Comparison of ENCODE assay signal across 8 cellular contexts in the genomic region with DNA sequence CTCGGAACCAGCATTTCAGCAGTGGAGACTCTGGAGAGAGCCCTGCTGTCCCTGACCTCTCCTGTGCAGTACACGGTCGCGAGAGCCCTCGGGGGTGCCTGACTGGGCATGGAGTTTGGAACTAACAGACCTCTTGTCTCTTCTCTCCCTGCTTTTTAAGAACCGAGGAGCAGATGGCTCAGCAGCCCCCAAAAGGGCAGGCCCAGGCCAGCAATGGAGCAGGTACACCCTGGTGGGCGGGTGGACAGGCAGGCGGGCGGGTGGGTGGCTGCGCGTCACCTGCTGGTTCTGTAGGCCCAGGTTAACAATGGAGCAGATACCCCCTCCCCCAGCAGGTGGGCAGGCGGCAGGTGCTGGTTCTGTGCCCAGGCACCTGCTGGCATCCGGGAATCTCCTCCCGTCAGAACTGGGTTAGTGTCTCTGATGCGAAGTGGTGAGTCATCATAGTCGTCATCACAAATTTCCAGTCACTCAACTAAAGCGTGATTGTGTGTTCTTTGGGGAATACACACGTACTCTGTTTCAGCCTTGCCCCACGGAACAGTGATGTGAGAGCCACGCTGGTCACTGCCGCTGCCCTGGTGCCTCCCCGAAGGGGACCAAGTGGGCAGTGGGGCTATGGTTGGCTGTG. TPM values are rescaled to one million over a fixed set of nuclear protein-coding genes. Genes with fewer than 3 reads are reported as not detected.
DNase-seq lines count a peak whose midpoint lies in the region; ATAC-seq and TF ChIP-seq lines count a peak whose summit lies in the region.

No MANE protein-coding gene starts in this region.

- no peak for TF ChIP-seq EP300 in stomach (IDR thresholded peaks at IDR 0.05)

- H3K4me3 ChIP-seq in BLaER1, result no peak overlapping the region
- no peak overlapping the region for H3K4me3 ChIP-seq in left ventricle myocardium inferior
- no peak overlapping the region for H3K4me3 ChIP-seq in stomach

- 66 to 82% (median 75%) methylated on average over 18 to 22 of the region's 22 CpGs for WGBS in stomach, 5 donors

- H4K20me1 ChIP-seq in BLaER1, result peaks cover 92% of the 10 kb centered on the region

- H3K4me2 ChIP-seq in BLaER1, result peak overlapping the region; percentile 60

- intact Hi-C loops in left ventricle myocardium inferior (cut with micrococcal nuclease) (no loop called here), stomach (cut with DNase I; ENCODE audit: low total_unique reads) (no loop called here), sciatic nerve (cut with DNase I) (no loop called here)

- H3K4me1 ChIP-seq in BLaER1 (peaks cover 77% of the 10 kb centered on the region), left ventricle myocardium inferior (peaks cover 60% of the 10 kb centered on the region), stomach (peaks cover 13 to 22% (median 20%) of the 10 kb centered on the region in 4 donors)

- TF ChIP-seq CTCF in left ventricle myocardium inferior (IDR thresholded peaks at IDR 0.05; ENCODE audit: borderline replicate concordance), result no peak
- no peak for TF ChIP-seq CTCF in stomach (IDR thresholded peaks at IDR 0.05)

- peak; percentile 62 for DNase-seq in NCI-H2029 treated with DMSO at 0.1 percent for 48 hours (lab: John Stamatoyannopoulos, UW)
- peak; percentile 46 for DNase-seq in activated T-cell treated with anti-CD3 and anti-CD28 coated beads for 4 hours
- DNase-seq in left ventricle myocardium inferior, result no peak
- DNase-seq in stomach, result no peak
- DNase-seq in AML-193 (lab: John Stamatoyannopoulos, UW), result no peak
- no peak for DNase-seq in LoVo (ENCODE audit: low spot score)
- no peak for DNase-seq in sciatic nerve (ENCODE audit: low spot score)

- H3K27ac ChIP-seq in BLaER1, result peak overlapping the region; percentile 58; the same call in 1 of the 2 replicates
- H3K27ac ChIP-seq in left ventricle myocardium inferior (replicated peaks), result peak overlapping the region; percentile 28
- peak overlapping the region in 3 of 5 donors; percentile 5 to 50 (median 39) for H3K27ac ChIP-seq in stomach

- H3K9ac ChIP-seq in BLaER1, result no peak overlapping the region

- no peak for ATAC-seq in sciatic nerve

- no peaks in the 10 kb centered on the region for H3K9me3 ChIP-seq in BLaER1
- H3K9me3 ChIP-seq in left ventricle myocardium inferior (replicated peaks), result no peaks in the 10 kb centered on the region
- H3K9me3 ChIP-seq in stomach, result no peaks in the 10 kb centered on the region

- H3K27me3 ChIP-seq in BLaER1, result no peaks in the 10 kb centered on the region
- no peaks in the 10 kb centered on the region for H3K27me3 ChIP-seq in left ventricle myocardium inferior (ENCODE audit: low read depth)
- H3K27me3 ChIP-seq in stomach, result no peaks in the 10 kb centered on the region

- H3K36me3 ChIP-seq in BLaER1 (peaks cover 79% of the 10 kb centered on the region), left ventricle myocardium inferior (peaks cover 50% of the 10 kb centered on the region), stomach (peaks cover 21 to 83% (median 66%) of the 10 kb centered on the region in 4 donors)

- TF ChIP-seq POLR2A in stomach (IDR thresholded peaks at IDR 0.05), result no peak

RNA-seq across cellular contexts. Expression of a gene that starts 41.1 kb away (rescaled TPM):
- total RNA-seq in left ventricle myocardium inferior, result 77.6 TPM
- total RNA-seq in stomach, result 100 to 1,000 TPM in 1 of 5 donors, 10 to 100 TPM in 4; 20.5 to 452 (median 30.9) TPM
- 10 to 100 TPM in 2 of 3 donors, 1 to 10 TPM in 1; 7.4 to 14.3 (median 13.7) TPM for polyA plus RNA-seq in stomach
- 51.5 TPM for total RNA-seq in sciatic nerve

Comparison
In these comparisons a context has a peak if more than half of its experiments do, and no peak if none do; other contexts are left out.
1. DNase-seq: peak in NCI-H2029 treated with DMSO at 0.1 percent for 48 hours (single experiment) and activated T-cell treated with anti-CD3 and anti-CD28 coated beads for 4 hours (single experiment); none in left ventricle myocardium inferior (single experiment), stomach (single experiment), AML-193 (0 of 2), LoVo (single experiment) and sciatic nerve (single experiment).
2. Peak in every context shown above with its lines, with median percentiles within 50 percentile points of each other: H3K27ac ChIP-seq.